In genomic region chr1:192272732-192273131, GRCh38 we compare ENCODE assay signal across 36 cellular contexts. TPM values are rescaled to one million over a fixed set of nuclear protein-coding genes. Genes with fewer than 3 reads are reported as not detected.
"Had no signal": no experiment of that assay in that cellular context is flagged by ENCODE, and none has a peak within 500 bp of the region (broad histone marks: within the 10 kb centered on the region; RNA-seq: fewer than 3 reads in every experiment).

No MANE protein-coding gene starts in this region.

- H3K4me3 ChIP-seq: ovary, psoas muscle, right lobe of liver, skin epidermis, smooth muscle cell, spleen, suprapubic skin, testis, tibial artery, transverse colon, upper lobe of right lung, uterus had no signal

- H3K4me2 ChIP-seq: smooth muscle cell had no signal

- H3K36me3 Mint-ChIP-seq: naive thymus-derived CD8-positive, alpha-beta T cell; natural killer cell treated with Interleukin-12 subunit alpha and Interleukin-12 subunit beta and Interleukin-15 and Interleukin-18, amount 100 ng/mL, for 72 hours; stimulated activated memory B cell treated with anti-CD40 and anti-IgM and Interleukin-4, amounts not matched to agents 10 μg/mL and 1 μg/mL and 100 μg/mL, for 72 hours; type B pancreatic cell had no signal

- H3K27ac Mint-ChIP-seq: naive thymus-derived CD8-positive, alpha-beta T cell; natural killer cell treated with Interleukin-12 subunit alpha and Interleukin-12 subunit beta and Interleukin-15 and Interleukin-18, amount 100 ng/mL, for 72 hours; nephron progenitor cell; progenitor cell of endocrine pancreas; stimulated activated memory B cell treated with anti-CD40 and anti-IgM and Interleukin-4, amounts not matched to agents 10 μg/mL and 1 μg/mL and 100 μg/mL, for 72 hours; type B pancreatic cell had no signal

- H3K27ac ChIP-seq: ovary, parathyroid adenoma, psoas muscle, right lobe of liver, skin epidermis, spleen, suprapubic skin, testis, tibial artery, transverse colon, upper lobe of right lung, uterus had no signal

- DNase-seq: naive thymus-derived CD8-positive, alpha-beta T cell; nephron progenitor cell; occipital lobe; ovary; posterior cingulate gyrus; psoas muscle; right cardiac atrium; right lobe of liver; spleen; stimulated activated CD4-positive, alpha-beta T cell treated with anti-CD3 and anti-CD28 coated beads, Interleukin-12 subunit alpha, Interleukin-12 subunit beta, amount 100 ng/mL, for 4 hours; stimulated activated CD4-positive, alpha-beta T cell treated with anti-CD3 and anti-CD28 coated beads, Interleukin-1b, Interleukin-23, amount 100 ng/mL, for 48 hours; stimulated activated CD4-positive, alpha-beta T cell treated with anti-CD3 and anti-CD28 coated beads, Interleukin-4, amount 100 ng/mL, for 1 hour; stimulated activated CD4-positive, alpha-beta T cell treated with anti-CD3 and anti-CD28 coated beads, Interleukin-4, amount 100 ng/mL, for 4 hours; stimulated activated CD8-positive, alpha-beta memory T cell treated with anti-CD3 and anti-CD28 coated beads, Interleukin-4, amount 100 ng/mL, for 48 hours; stimulated activated naive CD4-positive, alpha-beta T cell; stimulated activated naive CD8-positive, alpha-beta T cell treated with anti-CD3 and anti-CD28 coated beads, Interleukin-15, amount 100 ng/mL, for 72 hours; stimulated activated naive CD8-positive, alpha-beta T cell treated with anti-CD3 and anti-CD28 coated beads, Interleukin-15, Interleukin-2, amounts not matched to agents 100 U/mL and 50 U/mL, for 24 hours; substantia nigra; testis; tibial artery; transverse colon; upper lobe of right lung; uterus had no signal

- H3K9me3 ChIP-seq: ovary, psoas muscle, right lobe of liver, spleen, suprapubic skin, testis, tibial artery, transverse colon, upper lobe of right lung, uterus had no signal

- H3K9me3 Mint-ChIP-seq: nephron progenitor cell; neural crest cell; stimulated activated naive CD8-positive, alpha-beta T cell treated with anti-CD3 and anti-CD28 coated beads, Interleukin-15, amount 100 ng/mL, for 72 hours; type B pancreatic cell had no signal

- H3K27me3 Mint-ChIP-seq: naive thymus-derived CD8-positive, alpha-beta T cell; natural killer cell treated with Interleukin-12 subunit alpha and Interleukin-12 subunit beta and Interleukin-15 and Interleukin-18, amount 100 ng/mL, for 72 hours; progenitor cell of endocrine pancreas; stimulated activated memory B cell treated with anti-CD40 and anti-IgM and Interleukin-4, amounts not matched to agents 10 μg/mL and 1 μg/mL and 100 μg/mL, for 72 hours; stimulated activated naive CD8-positive, alpha-beta T cell treated with anti-CD3 and anti-CD28 coated beads, Interleukin-15, amount 100 ng/mL, for 72 hours; type B pancreatic cell had no signal

- H3K4me3 Mint-ChIP-seq: naive thymus-derived CD8-positive, alpha-beta T cell; natural killer cell treated with Interleukin-12 subunit alpha and Interleukin-12 subunit beta and Interleukin-15 and Interleukin-18, amount 100 ng/mL, for 72 hours; nephron progenitor cell; neural crest cell; stimulated activated memory B cell treated with anti-CD40 and anti-IgM and Interleukin-4, amounts not matched to agents 10 μg/mL and 1 μg/mL and 100 μg/mL, for 72 hours; stimulated activated naive CD8-positive, alpha-beta T cell treated with anti-CD3 and anti-CD28 coated beads, Interleukin-15, amount 100 ng/mL, for 72 hours; type B pancreatic cell had no signal

- H3K79me2 ChIP-seq: parathyroid adenoma had no signal

- H3K4me1 Mint-ChIP-seq: naive thymus-derived CD8-positive, alpha-beta T cell; nephron progenitor cell; neural crest cell; stimulated activated memory B cell treated with anti-CD40 and anti-IgM and Interleukin-4, amounts not matched to agents 10 μg/mL and 1 μg/mL and 100 μg/mL, for 72 hours; stimulated activated naive CD8-positive, alpha-beta T cell treated with anti-CD3 and anti-CD28 coated beads, Interleukin-15, amount 100 ng/mL, for 72 hours had no signal

- H3K27me3 ChIP-seq: ovary, right lobe of liver, spleen, suprapubic skin, testis, tibial artery, transverse colon, upper lobe of right lung, uterus had no signal

- H3K9ac ChIP-seq: parathyroid adenoma had no signal

- H3K4me1 ChIP-seq: parathyroid adenoma, psoas muscle, right lobe of liver, spleen, suprapubic skin, testis, tibial artery, transverse colon, upper lobe of right lung, uterus had no signal

- H3K36me3 ChIP-seq: ovary, right lobe of liver, spleen, suprapubic skin, tibial artery, transverse colon, upper lobe of right lung, uterus had no signal

- H2AFZ ChIP-seq: parathyroid adenoma had no signal

RNA-seq across cellular contexts. Expression of gene RGS21, which starts 44.1 kb away (rescaled TPM):
- total RNA-seq: naive thymus-derived CD8-positive, alpha-beta T cell; natural killer cell treated with Interleukin-12 subunit alpha and Interleukin-12 subunit beta and Interleukin-15 and Interleukin-18, amount 100 ng/mL, for 72 hours; neural crest cell; occipital lobe; osteoblast; ovary; progenitor cell of endocrine pancreas; psoas muscle; renal cortical epithelial cell; right cardiac atrium; right lobe of liver; smooth muscle cell; spleen; suprapubic skin; testis; transverse colon; upper lobe of right lung; urinary bladder; uterus had no signal
- polyA plus RNA-seq: naive thymus-derived CD8-positive, alpha-beta T cell; ovary; psoas muscle; right cardiac atrium; smooth muscle cell; spleen; thymus; urinary bladder had no signal
